In the genomic region with DNA sequence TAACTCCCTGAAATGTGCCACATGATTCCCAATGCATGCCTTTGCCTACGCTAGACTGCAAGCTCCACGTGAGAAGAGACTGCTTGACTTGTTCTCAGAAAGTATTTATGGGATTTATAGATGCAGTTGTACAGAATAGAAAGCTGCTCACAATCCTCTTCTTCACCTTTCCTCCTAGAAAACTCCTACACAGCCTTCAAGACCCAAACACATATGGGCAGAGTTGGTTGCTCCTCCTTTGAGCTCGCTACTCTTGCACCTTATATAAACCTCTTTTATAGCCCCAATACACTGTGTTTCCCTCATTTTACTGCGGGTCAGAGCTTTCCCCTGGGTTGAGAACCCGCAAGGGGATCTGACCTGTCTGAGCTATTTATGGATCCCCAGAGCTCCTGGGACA, we compare ENCODE assay signal across 24 cellular contexts. TPM values are rescaled to one million over a fixed set of nuclear protein-coding genes. Genes with fewer than 3 reads are reported as not detected.
DNase-seq lines count a peak whose midpoint lies in the region; ATAC-seq and TF ChIP-seq lines count a peak whose summit lies in the region.
"Had no signal": no experiment of that assay in that cellular context is flagged by ENCODE, and none has a peak within 500 bp of the region (broad histone marks: within the 10 kb centered on the region; RNA-seq: fewer than 3 reads in every experiment).

No MANE protein-coding gene starts in this region.

- no peaks in the 10 kb centered on the region for H3K9me3 Mint-ChIP-seq in activated naive CD8-positive, alpha-beta T cell (ENCODE audit: low read depth)
- no peaks in the 10 kb centered on the region for H3K9me3 Mint-ChIP-seq in activated naive CD8-positive, alpha-beta T cell treated with anti-CD3 and anti-CD28 coated beads, Interleukin-2, amount 50 U/mL, for 24 hours

- H3K4me3 Mint-ChIP-seq in activated naive CD8-positive, alpha-beta T cell = no peak overlapping the region
- H3K4me3 Mint-ChIP-seq in activated naive CD8-positive, alpha-beta T cell treated with anti-CD3 and anti-CD28 coated beads, Interleukin-2, amount 50 U/mL, for 24 hours = no peak overlapping the region
- H3K4me3 Mint-ChIP-seq: B cell, CD14-positive monocyte had no signal

- DNase-seq in activated naive CD8-positive, alpha-beta T cell treated with anti-CD3 and anti-CD28 coated beads, Interleukin-2, amount 50 U/mL, for 24 hours = no peak
- DNase-seq in RWPE2 (ENCODE audit: low spot score) = peak; percentile 11
- peak; percentile 35 for DNase-seq in islet precursor cell
- DNase-seq in Peyer's patch = no peak
- no peak for DNase-seq in left colon
- DNase-seq: 8988T, DND-41, GOT3, IMR-90, NCI-H1105, NCI-H146, NCI-H2029, NCI-H226, NCI-H510A treated with DMSO at 0.1 percent for 48 hours, NCI-H748 treated with DMSO at 0.1 percent for 48 hours, SJCRH30 had no signal

- H3K4me3 ChIP-seq in RWPE2 (ENCODE audit: severe bottlenecking) (no peak overlapping the region), Peyer's patch (no peak overlapping the region)
- H3K4me3 ChIP-seq: SJCRH30 had no signal

- no peak for TF ChIP-seq POLR2A in Peyer's patch (IDR thresholded peaks at IDR 0.05)

- ATAC-seq in activated naive CD8-positive, alpha-beta T cell treated with anti-CD3 and anti-CD28 coated beads, Interleukin-2, amount 50 U/mL, for 24 hours = no peak
- ATAC-seq in RWPE2 (ENCODE audit: low read depth) (no peak), HG02642 (IDR thresholded peaks at IDR 0.05; ENCODE audit: poor library complexity, unreplicated experiment) (no peak), left colon (no peak)
- ATAC-seq: HCT116 had no signal

- H3K9me3 ChIP-seq in RWPE2 (ENCODE audit: severe bottlenecking) (no peaks in the 10 kb centered on the region), Peyer's patch (no peaks in the 10 kb centered on the region)
- H3K9me3 ChIP-seq: Caco-2, SJCRH30 had no signal

- peak overlapping the region; percentile 75 for H3K27ac Mint-ChIP-seq in activated naive CD8-positive, alpha-beta T cell
- no peak overlapping the region for H3K27ac Mint-ChIP-seq in activated naive CD8-positive, alpha-beta T cell treated with anti-CD3 and anti-CD28 coated beads, Interleukin-2, amount 50 U/mL, for 24 hours
- H3K27ac Mint-ChIP-seq: B cell, CD14-positive monocyte had no signal

- no peaks in the 10 kb centered on the region for H3K4me1 ChIP-seq in RWPE2 (ENCODE audit: insufficient read depth, poor library complexity, severe bottlenecking)
- peaks cover 4 to 38% (median 9%) of the 10 kb centered on the region in 4 donors for H3K4me1 ChIP-seq in Peyer's patch
- H3K4me1 ChIP-seq: SJCRH30 had no signal

- H3K27me3 Mint-ChIP-seq in activated naive CD8-positive, alpha-beta T cell = no peaks in the 10 kb centered on the region
- H3K27me3 Mint-ChIP-seq in activated naive CD8-positive, alpha-beta T cell treated with anti-CD3 and anti-CD28 coated beads, Interleukin-2, amount 50 U/mL, for 24 hours = no peaks in the 10 kb centered on the region

- H3K27ac ChIP-seq in RWPE2 (ENCODE audit: poor library complexity, severe bottlenecking) (no peak overlapping the region), Peyer's patch (no peak overlapping the region)
- H3K27ac ChIP-seq: KMS-11, SJCRH30 had no signal

- peaks cover 67% of the 10 kb centered on the region for H3K4me1 Mint-ChIP-seq in activated naive CD8-positive, alpha-beta T cell (ENCODE audit: low read depth)
- H3K4me1 Mint-ChIP-seq in activated naive CD8-positive, alpha-beta T cell treated with anti-CD3 and anti-CD28 coated beads, Interleukin-2, amount 50 U/mL, for 24 hours = peaks cover 47% of the 10 kb centered on the region

- TF ChIP-seq CTCF in RWPE2 (IDR thresholded peaks at IDR 0.05; ENCODE audit: poor library complexity, severe bottlenecking) (no peak), Peyer's patch (IDR thresholded peaks at IDR 0.05) (no peak)

- peaks cover 4% of the 10 kb centered on the region for H3K36me3 Mint-ChIP-seq in activated naive CD8-positive, alpha-beta T cell
- no peaks in the 10 kb centered on the region for H3K36me3 Mint-ChIP-seq in activated naive CD8-positive, alpha-beta T cell treated with anti-CD3 and anti-CD28 coated beads, Interleukin-2, amount 50 U/mL, for 24 hours (ENCODE audit: low read depth)
- H3K36me3 Mint-ChIP-seq: CD14-positive monocyte had no signal

- intact Hi-C loops in left colon (cut with DNase I, micrococcal nuclease) = no loop called here

- H3K36me3 ChIP-seq in RWPE2 (ENCODE audit: low read depth) (no peaks in the 10 kb centered on the region), Peyer's patch (no peaks in the 10 kb centered on the region)
- H3K36me3 ChIP-seq: SJCRH30 had no signal

- H3K27me3 ChIP-seq in RWPE2 (ENCODE audit: insufficient read depth, poor library complexity, severe bottlenecking) (no peaks in the 10 kb centered on the region), Peyer's patch (no peaks in the 10 kb centered on the region)

RNA-seq across cellular contexts. Expression of a gene that starts 16.4 kb away (rescaled TPM):
- total RNA-seq in Peyer's patch = 1 to 10 TPM; 3.9 to 9.4 (median 5.9) TPM
- total RNA-seq in left colon = 10 to 100 TPM in 1 of 2 donors, 1 to 10 TPM in 1; 9.9 to 14.2 TPM

RNA-seq across cellular contexts. Expression of a gene that starts 21.9 kb away (rescaled TPM):
- total RNA-seq in Peyer's patch = 1 to 10 TPM; 1.5 to 7.0 (median 5.0) TPM
- total RNA-seq in left colon = 1 to 10 TPM; 2.9 to 7.0 TPM
- total RNA-seq: Caco-2, G401, IMR-90 had no signal

RNA-seq across cellular contexts. Expression of a gene that starts 40.6 kb away (rescaled TPM):
- total RNA-seq in Peyer's patch (not detected), left colon (under 1 TPM in 1 of 2 donors, not detected in 1; 0.17 TPM)
- total RNA-seq: Caco-2, G401, SJCRH30 had no signal

Comparison
In these comparisons a context has a peak if more than half of its experiments do, and no peak if none do; other contexts are left out.
1. DNase-seq: peak in RWPE2 (single experiment) and islet precursor cell (single experiment); none in activated naive CD8-positive, alpha-beta T cell treated with anti-CD3 and anti-CD28 coated beads, Interleukin-2, amount 50 U/mL, for 24 hours (single experiment), Peyer's patch (0 of 3) and left colon (0 of 2).